Comparison of ENCODE assay signal across 8 cellular contexts in the genomic region with DNA sequence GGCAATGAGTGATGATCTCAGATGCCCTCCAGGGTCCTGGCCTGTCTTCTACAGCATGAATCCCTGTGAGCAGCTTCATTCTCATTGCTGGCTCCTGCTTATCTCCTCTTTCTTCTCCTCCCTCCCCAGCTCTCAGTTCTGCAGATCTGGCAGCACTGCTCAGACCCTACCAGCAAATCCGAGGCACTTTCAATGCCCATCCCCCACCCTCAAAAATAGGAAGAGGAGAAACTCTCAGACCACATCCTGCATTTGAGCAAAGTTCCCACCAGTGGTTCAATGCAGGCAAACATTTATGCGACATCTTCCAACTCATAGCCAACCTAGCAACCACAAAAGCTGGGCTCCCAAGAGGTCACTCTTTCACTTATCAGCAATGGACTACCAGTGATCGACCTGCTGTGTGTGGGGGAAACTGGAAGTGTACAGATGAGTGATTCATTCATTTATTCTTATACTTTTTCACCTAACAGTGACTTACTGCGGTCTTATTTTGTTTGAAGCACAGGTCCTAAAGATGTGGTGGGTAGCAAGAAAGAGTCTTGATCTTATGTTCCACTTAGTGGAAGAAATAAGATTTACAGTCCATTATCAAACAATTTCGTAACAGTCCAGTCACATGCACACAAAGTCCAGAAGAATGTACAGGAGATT. TPM values are rescaled to one million over a fixed set of nuclear protein-coding genes. Genes with fewer than 3 reads are reported as not detected.
DNase-seq lines count a peak whose midpoint lies in the region; ATAC-seq and TF ChIP-seq lines count a peak whose summit lies in the region.

No MANE protein-coding gene starts in this region.

- TF ChIP-seq CTCF in GM12864 (IDR thresholded peaks at IDR 0.05; ENCODE audit: low read depth, low read length, missing control alignments) (no peak), brain microvascular endothelial cell (IDR thresholded peaks at IDR 0.05; ENCODE audit: low read depth, low read length, missing control alignments) (no peak), chondrocyte (IDR thresholded peaks at IDR 0.05) (no peak)

- H3K27me3 Mint-ChIP-seq in activated CD4-positive, alpha-beta memory T cell treated with anti-CD3 and anti-CD28 coated beads, Interleukin-2, amount 10 ng/mL, durations not matched to agents 7 days and 5 days, result no peaks in the 10 kb centered on the region
- no peaks in the 10 kb centered on the region for H3K27me3 Mint-ChIP-seq in naive thymus-derived CD8-positive, alpha-beta T cell
- H3K27me3 Mint-ChIP-seq in chondrocyte (ENCODE audit: low read depth), result peaks cover 8% of the 10 kb centered on the region

- no peaks in the 10 kb centered on the region for H3K36me3 ChIP-seq in brain microvascular endothelial cell (replicated peaks)

- H3K27ac ChIP-seq in brain microvascular endothelial cell, result no peak overlapping the region

- POLR2A ChIA-PET in activated CD4-positive, alpha-beta memory T cell treated with anti-CD3 and anti-CD28 coated beads, Interleukin-2, amount 10 ng/mL, durations not matched to agents 7 days and 5 days (lab: Charles Lee), result interaction anchor here (1.2 to 12.1 kb wide), 8 partner anchors 24 to 534 kb away, joined by 3 to 590 read pairs (median 4); a partner anchor contains a TSS
- POLR2A ChIA-PET in naive thymus-derived CD8-positive, alpha-beta T cell (lab: Charles Lee), result interaction anchor here (0.6 to 23.4 kb wide), 15 partner anchors 8 to 346 kb away, joined by 3 to 1200 read pairs (median 4); a partner anchor contains a TSS

- ATAC-seq in GM19467 (IDR thresholded peaks at IDR 0.05; ENCODE audit: unreplicated experiment) (peak; percentile 53), HG03460 (IDR thresholded peaks at IDR 0.05; ENCODE audit: unreplicated experiment) (peak; percentile 58)
- ATAC-seq in naive thymus-derived CD8-positive, alpha-beta T cell, result peak; percentile 50 to 51

- H3K4me3 ChIP-seq in GM12864 (ENCODE audit: low read depth, low read length), result no peak overlapping the region; the same call in 1 of the 2 replicates
- H3K4me3 ChIP-seq in brain microvascular endothelial cell (ENCODE audit: low read depth, low read length), result no peak overlapping the region

- DNase-seq in GM12864 (ENCODE audit: low read depth) (peak; percentile 98), NCI-H2196 treated with DMSO at 0.1 percent for 48 hours (lab: John Stamatoyannopoulos, UW; ENCODE audit: unreplicated experiment) (no peak), brain microvascular endothelial cell (no peak), chondrocyte (ENCODE audit: low spot score) (no peak)
- peak; percentile 75 for DNase-seq in activated CD4-positive, alpha-beta memory T cell treated with anti-CD3 and anti-CD28 coated beads, Interleukin-2, amount 10 ng/mL, durations not matched to agents 7 days and 5 days
- peak in 7 of 10 donors; percentile 58 to 82 (median 78) for DNase-seq in naive thymus-derived CD8-positive, alpha-beta T cell

- H3K27ac Mint-ChIP-seq in activated CD4-positive, alpha-beta memory T cell treated with anti-CD3 and anti-CD28 coated beads, Interleukin-2, amount 10 ng/mL, durations not matched to agents 7 days and 5 days, result peak overlapping the region; percentile 78
- H3K27ac Mint-ChIP-seq in naive thymus-derived CD8-positive, alpha-beta T cell, result peak overlapping the region; percentile 87 to 99 (median 95)
- H3K27ac Mint-ChIP-seq in chondrocyte (ENCODE audit: unreplicated experiment), result no peak overlapping the region

- in situ Hi-C loops in brain microvascular endothelial cell (cut with HindIII; ENCODE audit: low pct_ligation_motif_present, low sequenced_read_pairs), result loop anchor here (25.0 kb wide), 1 partner anchor 191 kb away; no protein-coding TSS in a partner anchor

- CTCF ChIA-PET in activated CD4-positive, alpha-beta memory T cell treated with anti-CD3 and anti-CD28 coated beads, Interleukin-2, amount 10 ng/mL, durations not matched to agents 7 days and 5 days (lab: Charles Lee), result interaction anchor here (0.8 to 12.8 kb wide), 8 partner anchors 8 to 179 kb away, joined by 3 to 275 read pairs (median 8); a partner anchor contains a TSS

- H3K9me3 Mint-ChIP-seq in activated CD4-positive, alpha-beta memory T cell treated with anti-CD3 and anti-CD28 coated beads, Interleukin-2, amount 10 ng/mL, durations not matched to agents 7 days and 5 days, result no peaks in the 10 kb centered on the region
- H3K9me3 Mint-ChIP-seq in naive thymus-derived CD8-positive, alpha-beta T cell, result peaks cover 0 to 10% (median 0%) of the 10 kb centered on the region in 9 donors
- no peaks in the 10 kb centered on the region for H3K9me3 Mint-ChIP-seq in chondrocyte (ENCODE audit: low read depth)

- H3K27me3 ChIP-seq in brain microvascular endothelial cell (replicated peaks), result no peaks in the 10 kb centered on the region

- H3K4me1 Mint-ChIP-seq in activated CD4-positive, alpha-beta memory T cell treated with anti-CD3 and anti-CD28 coated beads, Interleukin-2, amount 10 ng/mL, durations not matched to agents 7 days and 5 days, result peaks cover 88% of the 10 kb centered on the region
- H3K4me1 Mint-ChIP-seq in naive thymus-derived CD8-positive, alpha-beta T cell, result peaks cover 61 to 99% (median 93%) of the 10 kb centered on the region in 4 donors
- H3K4me1 Mint-ChIP-seq in chondrocyte (ENCODE audit: low read depth), result peaks cover 22% of the 10 kb centered on the region

- peaks cover 6% of the 10 kb centered on the region for H3K36me3 Mint-ChIP-seq in activated CD4-positive, alpha-beta memory T cell treated with anti-CD3 and anti-CD28 coated beads, Interleukin-2, amount 10 ng/mL, durations not matched to agents 7 days and 5 days (ENCODE audit: low read depth)
- H3K36me3 Mint-ChIP-seq in naive thymus-derived CD8-positive, alpha-beta T cell, result no peaks in the 10 kb centered on the region
- H3K36me3 Mint-ChIP-seq in chondrocyte (ENCODE audit: low read depth), result no peaks in the 10 kb centered on the region

- peak overlapping the region; percentile 19 for H3K4me3 Mint-ChIP-seq in activated CD4-positive, alpha-beta memory T cell treated with anti-CD3 and anti-CD28 coated beads, Interleukin-2, amount 10 ng/mL, durations not matched to agents 7 days and 5 days
- H3K4me3 Mint-ChIP-seq in naive thymus-derived CD8-positive, alpha-beta T cell, result peak overlapping the region; percentile 68 to 95 (median 84)
- no peak overlapping the region for H3K4me3 Mint-ChIP-seq in chondrocyte (ENCODE audit: unreplicated experiment)

RNA-seq across cellular contexts. Expression of a gene that starts 5.8 kb away (rescaled TPM):
- total RNA-seq in activated CD4-positive, alpha-beta memory T cell treated with anti-CD3 and anti-CD28 coated beads, Interleukin-2, amount 10 ng/mL, durations not matched to agents 7 days and 5 days, result 1 to 10 TPM; 8.5 to 9.0 TPM
- 1 to 10 TPM; 5.7 to 6.5 TPM for total RNA-seq in naive thymus-derived CD8-positive, alpha-beta T cell
- polyA plus RNA-seq in naive thymus-derived CD8-positive, alpha-beta T cell, result 10 to 100 TPM; 45.4 to 69.0 (median 48.6) TPM
- not detected in 3 replicates for total RNA-seq in chondrocyte

RNA-seq across cellular contexts. Expression of a gene that starts 21.3 kb away (rescaled TPM):
- 100 to 1,000 TPM; 207 to 210 TPM for total RNA-seq in activated CD4-positive, alpha-beta memory T cell treated with anti-CD3 and anti-CD28 coated beads, Interleukin-2, amount 10 ng/mL, durations not matched to agents 7 days and 5 days
- 100 to 1,000 TPM; 274 to 289 TPM for total RNA-seq in naive thymus-derived CD8-positive, alpha-beta T cell
- polyA plus RNA-seq in naive thymus-derived CD8-positive, alpha-beta T cell, result 100 to 1,000 TPM; 161 to 395 (median 225) TPM
- total RNA-seq in chondrocyte, result 0.25 TPM in 1 of 3 replicates, not detected in the others

Comparison
In these comparisons a context has a peak if more than half of its experiments do, and no peak if none do; other contexts are left out.
1. DNase-seq: peak in GM12864 (single experiment), activated CD4-positive, alpha-beta memory T cell treated with anti-CD3 and anti-CD28 coated beads, Interleukin-2, amount 10 ng/mL, durations not matched to agents 7 days and 5 days (single experiment) and naive thymus-derived CD8-positive, alpha-beta T cell (7 of 10); none in NCI-H2196 treated with DMSO at 0.1 percent for 48 hours (single experiment), brain microvascular endothelial cell (single experiment) and chondrocyte (single experiment).
2. RNA of a gene that starts 21.3 kb away (total RNA-seq): 274 to 289 TPM in naive thymus-derived CD8-positive, alpha-beta T cell and 207 to 210 TPM in activated CD4-positive, alpha-beta memory T cell treated with anti-CD3 and anti-CD28 coated beads, Interleukin-2, amount 10 ng/mL, durations not matched to agents 7 days and 5 days; 0.25 TPM in chondrocyte; every median in the first group is over 100 times any median in the second.
3. Peak in every context shown above with its lines, with median percentiles within 50 percentile points of each other: ATAC-seq.